ENCODE assay signal across 1 cellular context in genomic region chr19:3047307-3048189, GRCh38.
TF ChIP-seq lines count a peak whose summit lies in the region.

No MANE protein-coding gene starts in this region.

TF ChIP-seq in K562, 482 proteins besides CTCF, POLR2A, EP300 and RAD21 (continued from another document and continues in another):
- TF ChIP-seq, protein P1, sequence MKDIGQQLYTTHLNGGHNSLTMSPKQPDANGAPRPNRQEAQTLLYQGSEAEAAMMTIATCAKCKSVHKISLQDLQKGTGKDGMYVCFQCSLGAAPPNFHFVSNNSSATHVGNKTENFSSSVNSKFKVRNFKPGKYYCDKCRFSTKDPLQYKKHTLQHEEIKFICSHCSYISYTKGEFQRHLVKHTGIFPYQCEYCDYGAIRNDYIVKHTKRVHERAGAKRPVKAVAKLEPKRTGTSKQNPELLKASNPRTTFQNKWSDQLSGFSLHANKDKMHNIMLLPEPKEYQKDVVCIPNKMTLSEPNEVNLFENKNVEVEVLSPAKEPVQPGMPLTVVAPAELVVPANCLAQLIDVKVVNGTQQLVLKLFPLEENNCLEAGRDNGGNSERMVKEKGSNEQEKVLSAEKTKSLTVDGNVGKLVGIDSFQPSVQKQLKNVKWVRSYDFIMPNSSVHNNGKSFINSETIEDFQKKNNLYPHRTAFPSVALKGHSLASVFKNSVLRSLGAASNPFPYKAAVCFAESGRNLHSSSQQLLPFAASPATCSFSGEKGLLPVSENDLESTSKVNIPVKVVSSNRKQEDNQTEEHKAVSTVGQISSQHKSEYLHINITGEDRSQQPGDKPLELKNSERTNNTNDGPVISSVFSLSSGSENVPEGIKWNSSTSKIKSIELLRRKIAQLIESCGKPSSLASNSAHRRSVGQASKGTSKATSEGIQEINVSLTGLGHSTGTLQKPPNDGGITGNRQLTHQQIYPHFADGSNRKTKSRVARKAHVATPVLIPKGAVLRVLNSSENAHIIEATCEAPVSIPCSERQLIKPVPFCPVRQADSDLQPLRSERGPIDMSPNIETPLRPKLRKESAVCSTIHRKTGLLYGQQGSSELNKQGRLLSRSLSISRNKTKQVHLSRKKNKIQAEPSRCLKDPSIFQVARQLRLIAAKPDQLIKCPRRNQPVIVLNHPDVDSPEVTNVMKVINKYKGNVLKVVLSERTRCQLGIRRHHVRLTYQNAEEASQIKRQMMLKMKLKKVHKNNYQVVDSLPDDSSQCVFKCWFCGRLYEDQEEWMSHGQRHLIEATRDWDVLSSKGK (CRISPR knock-in tag; IDR thresholded peaks at IDR 0.05) = no peak
- TF ChIP-seq ZBTB5 (IDR thresholded peaks at IDR 0.05) (no peak), JUND (IDR thresholded peaks at IDR 0.05; ENCODE audit: borderline replicate concordance, low read depth, low read length) (peak; percentile 54; the same call in 1 of the 2 replicates), JUND (tag; IDR thresholded peaks at IDR 0.05; ENCODE audit: borderline replicate concordance, low read depth, low read length) (no peak; the same call in 2 of the 3 replicates), ZNF609 (CRISPR knock-in tag; IDR thresholded peaks at IDR 0.05; ENCODE audit: borderline replicate concordance) (0 out of 2 replicates have a peak, but pooled peaks have one; percentile 15), HMG20A (CRISPR knock-in tag; conservative IDR thresholded peaks at IDR 0.05) (no peak), KAT2B (IDR thresholded peaks at IDR 0.05; ENCODE audit: low read depth, low read length) (no peak), ZNF408 (CRISPR knock-in tag; IDR thresholded peaks at IDR 0.05; ENCODE audit: low read depth) (no peak), ZNF311 (CRISPR knock-in tag; IDR thresholded peaks at IDR 0.05) (no peak), IRF2 (CRISPR knock-in tag; IDR thresholded peaks at IDR 0.05) (no peak), ZNF57 (CRISPR knock-in tag; IDR thresholded peaks at IDR 0.05) (no peak), MIER1 (IDR thresholded peaks at IDR 0.05; ENCODE audit: low read depth) (no peak), ZNF444 (CRISPR knock-in tag; IDR thresholded peaks at IDR 0.05) (no peak), SP1 (CRISPR knock-in tag; IDR thresholded peaks at IDR 0.05) (peak; percentile 88), MXI1 (IDR thresholded peaks at IDR 0.05; ENCODE audit: low read depth, low read length) (0 out of 2 replicates have a peak, but pooled peaks have one; percentile 24), CBX2 (IDR thresholded peaks at IDR 0.05; ENCODE audit: insufficient read depth, low read length, poor library complexity, severe bottlenecking) (no peak), DDX20 (tag; IDR thresholded peaks at IDR 0.05; ENCODE audit: low read depth) (no peak), TFAM (CRISPR knock-in tag; conservative IDR thresholded peaks at IDR 0.05) (no peak), SAP30 (IDR thresholded peaks at IDR 0.05; ENCODE audit: borderline replicate concordance, insufficient read depth, low read depth, low read length, poor library complexity, severe bottlenecking) (no peak), SRSF1 (IDR thresholded peaks at IDR 0.05; ENCODE audit: low read depth, low read length) (no peak), BACH1 (tag; IDR thresholded peaks at IDR 0.05) (no peak), MAFK (IDR thresholded peaks at IDR 0.05; ENCODE audit: low read length) (no peak), NFATC3 (IDR thresholded peaks at IDR 0.05) (no peak), KLF6 (CRISPR knock-in tag; IDR thresholded peaks at IDR 0.05; ENCODE audit: borderline replicate concordance) (no peak), TCF3 (CRISPR knock-in tag; IDR thresholded peaks at IDR 0.05) (peak; percentile 93), FOXM1 (IDR thresholded peaks at IDR 0.05; ENCODE audit: low read depth) (peak; percentile 66; the same call in 1 of the 2 replicates), FOXM1 (CRISPR knock-in tag; IDR thresholded peaks at IDR 0.05; ENCODE audit: low read depth) (no peak), ZNF384 (IDR thresholded peaks at IDR 0.05; ENCODE audit: low read depth, low read length) (no peak), ARNT (IDR thresholded peaks at IDR 0.05) (peak in 1 of 2 experiments; percentile 84; a peak in 2 of 4 replicates), HIVEP1 (CRISPR knock-in tag; IDR thresholded peaks at IDR 0.05) (no peak), ZNF584 (CRISPR knock-in tag; IDR thresholded peaks at IDR 0.05; ENCODE audit: low read depth) (no peak), ZBTB43 (CRISPR knock-in tag; IDR thresholded peaks at IDR 0.05) (no peak)
- TF ChIP-seq, protein P2, sequence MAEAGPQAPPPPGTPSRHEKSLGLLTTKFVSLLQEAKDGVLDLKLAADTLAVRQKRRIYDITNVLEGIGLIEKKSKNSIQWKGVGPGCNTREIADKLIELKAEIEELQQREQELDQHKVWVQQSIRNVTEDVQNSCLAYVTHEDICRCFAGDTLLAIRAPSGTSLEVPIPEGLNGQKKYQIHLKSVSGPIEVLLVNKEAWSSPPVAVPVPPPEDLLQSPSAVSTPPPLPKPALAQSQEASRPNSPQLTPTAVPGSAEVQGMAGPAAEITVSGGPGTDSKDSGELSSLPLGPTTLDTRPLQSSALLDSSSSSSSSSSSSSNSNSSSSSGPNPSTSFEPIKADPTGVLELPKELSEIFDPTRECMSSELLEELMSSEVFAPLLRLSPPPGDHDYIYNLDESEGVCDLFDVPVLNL (CRISPR knock-in tag; IDR thresholded peaks at IDR 0.05; ENCODE audit: low read depth) = no peak; the same call in 1 of the 2 replicates
- TF ChIP-seq, protein P3, sequence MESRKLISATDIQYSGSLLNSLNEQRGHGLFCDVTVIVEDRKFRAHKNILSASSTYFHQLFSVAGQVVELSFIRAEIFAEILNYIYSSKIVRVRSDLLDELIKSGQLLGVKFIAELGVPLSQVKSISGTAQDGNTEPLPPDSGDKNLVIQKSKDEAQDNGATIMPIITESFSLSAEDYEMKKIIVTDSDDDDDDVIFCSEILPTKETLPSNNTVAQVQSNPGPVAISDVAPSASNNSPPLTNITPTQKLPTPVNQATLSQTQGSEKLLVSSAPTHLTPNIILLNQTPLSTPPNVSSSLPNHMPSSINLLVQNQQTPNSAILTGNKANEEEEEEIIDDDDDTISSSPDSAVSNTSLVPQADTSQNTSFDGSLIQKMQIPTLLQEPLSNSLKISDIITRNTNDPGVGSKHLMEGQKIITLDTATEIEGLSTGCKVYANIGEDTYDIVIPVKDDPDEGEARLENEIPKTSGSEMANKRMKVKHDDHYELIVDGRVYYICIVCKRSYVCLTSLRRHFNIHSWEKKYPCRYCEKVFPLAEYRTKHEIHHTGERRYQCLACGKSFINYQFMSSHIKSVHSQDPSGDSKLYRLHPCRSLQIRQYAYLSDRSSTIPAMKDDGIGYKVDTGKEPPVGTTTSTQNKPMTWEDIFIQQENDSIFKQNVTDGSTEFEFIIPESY (CRISPR knock-in tag; IDR thresholded peaks at IDR 0.05) = peak; percentile 40; the same call in 1 of the 2 replicates
- TF ChIP-seq, protein P4, sequence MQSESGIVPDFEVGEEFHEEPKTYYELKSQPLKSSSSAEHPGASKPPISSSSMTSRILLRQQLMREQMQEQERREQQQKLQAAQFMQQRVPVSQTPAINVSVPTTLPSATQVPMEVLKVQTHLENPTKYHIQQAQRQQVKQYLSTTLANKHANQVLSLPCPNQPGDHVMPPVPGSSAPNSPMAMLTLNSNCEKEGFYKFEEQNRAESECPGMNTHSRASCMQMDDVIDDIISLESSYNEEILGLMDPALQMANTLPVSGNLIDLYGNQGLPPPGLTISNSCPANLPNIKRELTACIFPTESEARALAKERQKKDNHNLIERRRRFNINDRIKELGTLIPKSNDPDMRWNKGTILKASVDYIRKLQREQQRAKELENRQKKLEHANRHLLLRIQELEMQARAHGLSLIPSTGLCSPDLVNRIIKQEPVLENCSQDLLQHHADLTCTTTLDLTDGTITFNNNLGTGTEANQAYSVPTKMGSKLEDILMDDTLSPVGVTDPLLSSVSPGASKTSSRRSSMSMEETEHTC (IDR thresholded peaks at IDR 0.05) = no peak
- TF ChIP-seq, protein P5, sequence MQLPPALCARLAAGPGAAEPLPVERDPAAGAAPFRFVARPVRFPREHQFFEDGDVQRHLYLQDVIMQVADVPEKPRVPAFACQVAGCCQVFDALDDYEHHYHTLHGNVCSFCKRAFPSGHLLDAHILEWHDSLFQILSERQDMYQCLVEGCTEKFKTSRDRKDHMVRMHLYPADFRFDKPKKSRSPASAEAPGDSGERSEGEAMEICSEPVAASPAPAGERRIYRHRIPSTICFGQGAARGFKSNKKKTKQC (CRISPR knock-in tag; IDR thresholded peaks at IDR 0.05) = no peak; the same call in 1 of the 2 replicates
- TF ChIP-seq, protein P6, sequence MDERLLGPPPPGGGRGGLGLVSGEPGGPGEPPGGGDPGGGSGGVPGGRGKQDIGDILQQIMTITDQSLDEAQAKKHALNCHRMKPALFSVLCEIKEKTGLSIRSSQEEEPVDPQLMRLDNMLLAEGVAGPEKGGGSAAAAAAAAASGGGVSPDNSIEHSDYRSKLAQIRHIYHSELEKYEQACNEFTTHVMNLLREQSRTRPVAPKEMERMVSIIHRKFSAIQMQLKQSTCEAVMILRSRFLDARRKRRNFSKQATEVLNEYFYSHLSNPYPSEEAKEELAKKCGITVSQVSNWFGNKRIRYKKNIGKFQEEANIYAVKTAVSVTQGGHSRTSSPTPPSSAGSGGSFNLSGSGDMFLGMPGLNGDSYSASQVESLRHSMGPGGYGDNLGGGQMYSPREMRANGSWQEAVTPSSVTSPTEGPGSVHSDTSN (CRISPR knock-in tag; IDR thresholded peaks at IDR 0.05; ENCODE audit: low read depth) = peak; percentile 50; the same call in 1 of the 2 replicates
- TF ChIP-seq, protein P6 (tag; conservative IDR thresholded peaks at IDR 0.05; ENCODE audit: low read depth) = peak; percentile 99
- TF ChIP-seq, protein P7, sequence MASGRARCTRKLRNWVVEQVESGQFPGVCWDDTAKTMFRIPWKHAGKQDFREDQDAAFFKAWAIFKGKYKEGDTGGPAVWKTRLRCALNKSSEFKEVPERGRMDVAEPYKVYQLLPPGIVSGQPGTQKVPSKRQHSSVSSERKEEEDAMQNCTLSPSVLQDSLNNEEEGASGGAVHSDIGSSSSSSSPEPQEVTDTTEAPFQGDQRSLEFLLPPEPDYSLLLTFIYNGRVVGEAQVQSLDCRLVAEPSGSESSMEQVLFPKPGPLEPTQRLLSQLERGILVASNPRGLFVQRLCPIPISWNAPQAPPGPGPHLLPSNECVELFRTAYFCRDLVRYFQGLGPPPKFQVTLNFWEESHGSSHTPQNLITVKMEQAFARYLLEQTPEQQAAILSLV (tag; IDR thresholded peaks at IDR 0.05) = 0 out of 2 replicates have a peak, but pooled peaks have one; percentile 13
